10 cellular contexts compared by ENCODE assay signal in genomic region chr7:99392046-99392445, GRCh38. TPM values are rescaled to one million over a fixed set of nuclear protein-coding genes. Genes with fewer than 3 reads are reported as not detected.
A peak's percentile ranks its signal among the peaks of the same experiment; 100 is the strongest.
DNase-seq lines count a peak whose midpoint lies in the region; TF ChIP-seq lines count a peak whose summit lies in the region.
"Had no signal": no experiment of that assay in that cellular context is flagged by ENCODE, and none has a peak within 500 bp of the region (broad histone marks: within the 10 kb centered on the region; RNA-seq: fewer than 3 reads in every experiment).

No MANE protein-coding gene starts in this region.

- H3K27me3 Mint-ChIP-seq in CD14-positive monocyte (ENCODE audit: low read depth in 3 of 3): peaks cover 0 to 2% (median 0%) of the 10 kb centered on the region in 3 donors
- H3K27me3 Mint-ChIP-seq in neural crest cell (ENCODE audit: low read depth): peaks cover 6% of the 10 kb centered on the region

- no peak overlapping the region for H3K27ac ChIP-seq in duodenal mucosa (ENCODE audit: low read depth, low read length)

- H3K36me3 ChIP-seq in duodenal mucosa (ENCODE audit: control insufficient read depth in 1 of 2, insufficient read depth in 2 of 2, low read length in 2 of 2): peaks cover 44 to 75% of the 10 kb centered on the region in 2 donors

- peak overlapping the region; percentile 1 to 18 for H3K9ac ChIP-seq in duodenal mucosa (ENCODE audit: low read depth in 1 of 2, low read length in 2 of 2)

- intact Hi-C loops in CD14-positive monocyte (cut with micrococcal nuclease): no loop called here

- no peaks in the 10 kb centered on the region for H3K27me3 ChIP-seq in duodenal mucosa (ENCODE audit: control insufficient read depth in 1 of 2, insufficient read depth in 2 of 2, low read length in 2 of 2)

- TF ChIP-seq CTCF in CD14-positive monocyte (IDR thresholded peaks at IDR 0.05): no peak
- no peak for TF ChIP-seq CTCF in LNCaP clone FGC (IDR thresholded peaks at IDR 0.05; ENCODE audit: control insufficient read depth, extremely low read depth, insufficient read depth)
- no peak for TF ChIP-seq CTCF in neural crest cell (conservative IDR thresholded peaks at IDR 0.05)

- H3K36me3 Mint-ChIP-seq in CD14-positive monocyte: peaks cover 73 to 99% of the 10 kb centered on the region in 2 donors
- peaks cover 3% of the 10 kb centered on the region for H3K36me3 Mint-ChIP-seq in neural crest cell (ENCODE audit: low read depth)

- no peaks in the 10 kb centered on the region for H3K9me3 Mint-ChIP-seq in CD14-positive monocyte
- H3K9me3 Mint-ChIP-seq in neural crest cell: no peaks in the 10 kb centered on the region

- H3K4me1 Mint-ChIP-seq in CD14-positive monocyte (peaks cover 29% of the 10 kb centered on the region), neural crest cell (peaks cover 13% of the 10 kb centered on the region)

- H3K9me3 ChIP-seq in duodenal mucosa (ENCODE audit: control insufficient read depth in 1 of 2, low read length in 2 of 2): no peaks in the 10 kb centered on the region

- DNase-seq in CD14-positive monocyte (ENCODE audit: low spot score) (no peak), LNCaP clone FGC (ENCODE audit: low read depth) (no peak), neural crest cell (ENCODE audit: low read depth, low spot score) (no peak), SW 1271 (lab: John Stamatoyannopoulos, UW) (no peak), NCI-H1048 (lab: John Stamatoyannopoulos, UW) (no peak), cortex of kidney (lab: John Stamatoyannopoulos, UW) (no peak), NCI-H1105 (lab: John Stamatoyannopoulos, UW) (no peak)
- DNase-seq: GDM1; stimulated activated CD4-positive, alpha-beta T cell treated with anti-CD3 and anti-CD28 coated beads, Interleukin-1b, Interleukin-23, amount 100 ng/mL, for 48 hours had no signal

- H3K4me3 ChIP-seq in LNCaP clone FGC (ENCODE audit: low read depth, low read length): peak overlapping the region; percentile 68
- peak overlapping the region; percentile 64 to 65 for H3K4me3 ChIP-seq in duodenal mucosa (ENCODE audit: low read depth in 1 of 2, low read length in 2 of 2)

- no peak overlapping the region for H3K4me3 Mint-ChIP-seq in CD14-positive monocyte
- H3K4me3 Mint-ChIP-seq in neural crest cell: peak overlapping the region; percentile 68

- peaks cover 15 to 18% of the 10 kb centered on the region in 2 donors for H3K4me1 ChIP-seq in duodenal mucosa (ENCODE audit: control insufficient read depth in 1 of 2, insufficient read depth in 2 of 2, low read length in 2 of 2)

- H3K27ac Mint-ChIP-seq in CD14-positive monocyte: peak overlapping the region in 5 of 7 donors; percentile 15 to 80 (median 54)
- no peak overlapping the region for H3K27ac Mint-ChIP-seq in neural crest cell (ENCODE audit: unreplicated experiment)

RNA-seq across cellular contexts. Expression of gene PDAP1, which starts 16.4 kb away (rescaled TPM):
- 10 to 100 TPM in 1 of 2 donors, 1 to 10 TPM in 1; 9.8 to 16.2 TPM for polyA plus RNA-seq in CD14-positive monocyte
- 146 and 155 TPM in 2 replicates for total RNA-seq in neural crest cell

RNA-seq across cellular contexts. Expression of gene BUD31, which starts 16.7 kb away (rescaled TPM):
- polyA plus RNA-seq in CD14-positive monocyte: 100 to 1,000 TPM; 241 to 256 TPM
- 107 and 108 TPM in 2 replicates for total RNA-seq in neural crest cell

RNA-seq across cellular contexts. Expression of gene ARPC1B, which starts 17.5 kb away (rescaled TPM):
- polyA plus RNA-seq in CD14-positive monocyte: 1,000 to 10,000 TPM; 1,282 to 1,362 TPM
- 67.7 and 71.6 TPM in 2 replicates for total RNA-seq in neural crest cell

RNA-seq across cellular contexts. Expression of gene PTCD1, which starts 46.6 kb away (rescaled TPM):
- 1 to 10 TPM in 1 of 2 donors, under 1 TPM in 1; 0.74 to 1.6 TPM for polyA plus RNA-seq in CD14-positive monocyte
- 9.7 and 11.1 TPM in 2 replicates for total RNA-seq in neural crest cell

RNA-seq across cellular contexts. Expression of gene CPSF4, which starts 46.7 kb away (rescaled TPM):
- polyA plus RNA-seq in CD14-positive monocyte: 10 to 100 TPM; 11.6 to 12.3 TPM
- 111 and 117 TPM in 2 replicates for total RNA-seq in neural crest cell
